In genomic region chr12:56153291-56154065, GRCh38 we compare ENCODE assay signal across 10 cellular contexts. TPM values are rescaled to one million over a fixed set of nuclear protein-coding genes. Genes with fewer than 3 reads are reported as not detected.
DNase-seq lines count a peak whose midpoint lies in the region; ATAC-seq, FAIRE-seq and TF ChIP-seq lines count a peak whose summit lies in the region.
"Had no signal": no experiment of that assay in that cellular context is flagged by ENCODE, and none has a peak within 500 bp of the region (broad histone marks: within the 10 kb centered on the region; RNA-seq: fewer than 3 reads in every experiment).

No MANE protein-coding gene starts in this region.

- no TSS peak for BruUV-seq in endothelial cell of umbilical vein (replicated peaks; lab: Mats Ljungman, UMichigan)

- H2AFZ ChIP-seq in endothelial cell of umbilical vein (ENCODE audit: low read depth, low read length): no peak overlapping the region

- no peak for FAIRE-seq in endothelial cell of umbilical vein (lab: Jason Lieb, UNC)

- 46 to 50% (median 50%) methylated on average over 5 of the region's 5 CpGs for WGBS in psoas muscle, 3 donors

- intact Hi-C loops in endothelial cell of umbilical vein (cut with micrococcal nuclease) (no loop called here), psoas muscle (cut with DNase I) (loop anchor here in 1 of 2 donors (2.0 kb wide), 1 partner anchor 35 kb away; the partner anchor contains the start of gene SMARCC2)

- CTCF ChIA-PET in RWPE1 (lab: Yijun Ruan, JAX): no interaction called here
- CTCF ChIA-PET in endothelial cell of umbilical vein (lab: Charles Lee): no interaction called here

- no peak for TF ChIP-seq POLR2A in endothelial cell of umbilical vein (IDR thresholded peaks at IDR 0.05; ENCODE audit: low read depth, low read length)

- no peak overlapping the region for H3K9ac ChIP-seq in endothelial cell of umbilical vein (replicated peaks; ENCODE audit: extremely low read depth, insufficient read depth, low read length)

- H3K4me3 ChIP-seq in endothelial cell of umbilical vein (replicated peaks in 1 of 3; ENCODE audit: insufficient read depth in 1 of 3, low read depth in 1 of 3, low read length in 3 of 3) (peak overlapping the region in 2 of 3 experiments; percentile 71 to 78), psoas muscle (peak overlapping the region; percentile 75)

- H3K4me2 ChIP-seq in endothelial cell of umbilical vein (ENCODE audit: insufficient read depth, low read length): peak overlapping the region; percentile 71

- H3K36me3 ChIP-seq in endothelial cell of umbilical vein (ENCODE audit: control insufficient read depth in 2 of 2, extremely low read depth in 1 of 2, insufficient read depth in 2 of 2, low read length in 2 of 2) (peaks cover 0 to 7% of the 10 kb centered on the region in 2 experiments), psoas muscle (ENCODE audit: insufficient read depth in 1 of 2, low read depth in 1 of 2) (peaks cover 0 to 12% of the 10 kb centered on the region in 2 donors)

- dilution Hi-C loops in endothelial cell of umbilical vein (cut with MboI; ENCODE audit: extremely low pct_ligation_motif_present, low sequenced_read_pairs): no loop called here

- H3K9me3 ChIP-seq in endothelial cell of umbilical vein (replicated peaks; ENCODE audit: control insufficient read depth, insufficient read depth, low read length) (no peaks in the 10 kb centered on the region), psoas muscle (no peaks in the 10 kb centered on the region)

- peak; percentile 16 for DNase-seq in NCI-H146 (lab: John Stamatoyannopoulos, UW)
- no peak for DNase-seq in NCI-H146 treated with DMSO at 0.1 percent for 48 hours (lab: John Stamatoyannopoulos, UW; ENCODE audit: unreplicated experiment)
- DNase-seq in RWPE1 (ENCODE audit: low spot score): no peak
- DNase-seq in endothelial cell of umbilical vein (ENCODE audit: low read depth, low spot score): no peak
- no peak for DNase-seq in psoas muscle
- DNase-seq in stimulated activated CD4-positive, alpha-beta T cell treated with anti-CD3 and anti-CD28 coated beads, Interleukin-2, amount 100 ng/mL, for 24 hours: no peak
- DNase-seq in superior temporal gyrus (ENCODE audit: extremely low spot score): no peak
- DNase-seq: 8988T, islet precursor cell had no signal

- H3K79me2 ChIP-seq in endothelial cell of umbilical vein (ENCODE audit: control insufficient read depth, insufficient read depth, low read length): peaks cover 8% of the 10 kb centered on the region

- H4K20me1 ChIP-seq in endothelial cell of umbilical vein (replicated peaks; ENCODE audit: control insufficient read depth, extremely low read depth, insufficient read depth, low read length): no peaks in the 10 kb centered on the region

- no peak for TF ChIP-seq CTCF in RWPE1 (conservative IDR thresholded peaks at IDR 0.05; ENCODE audit: low read depth)
- no peak for TF ChIP-seq CTCF in endothelial cell of umbilical vein (IDR thresholded peaks at IDR 0.05; ENCODE audit: extremely low read depth in 1 of 2, insufficient read depth in 1 of 2, low read depth in 1 of 2, low read length in 2 of 2)
- no peak for TF ChIP-seq CTCF in psoas muscle (IDR thresholded peaks at IDR 0.05)

- ATAC-seq in psoas muscle (no peak), GM19328 (IDR thresholded peaks at IDR 0.05; ENCODE audit: unreplicated experiment) (no peak)

- POLR2A ChIA-PET in RWPE1 (lab: Yijun Ruan, JAX; ENCODE audit: low non-redundant PET): no interaction called here
- POLR2A ChIA-PET in endothelial cell of umbilical vein (lab: Charles Lee): no interaction called here

- H3K4me1 ChIP-seq in endothelial cell of umbilical vein (ENCODE audit: control insufficient read depth, extremely low read depth, insufficient read depth, low read length) (peaks cover 20% of the 10 kb centered on the region), psoas muscle (peaks cover 25% of the 10 kb centered on the region)

- H3K9me1 ChIP-seq in endothelial cell of umbilical vein (replicated peaks; ENCODE audit: control insufficient read depth, extremely low read depth, insufficient read depth, low read length): no peaks in the 10 kb centered on the region

- H3K27ac ChIP-seq in RWPE1 (peak overlapping the region; percentile 97), endothelial cell of umbilical vein (ENCODE audit: insufficient read depth, low read depth, low read length) (no peak overlapping the region), psoas muscle (peak overlapping the region; percentile 90)

- H3K27me3 ChIP-seq in endothelial cell of umbilical vein (ENCODE audit: control insufficient read depth in 2 of 2, insufficient read depth in 2 of 2, low read length in 2 of 2) (no peaks in the 10 kb centered on the region), psoas muscle (ENCODE audit: insufficient read depth in 3 of 3, low read length in 2 of 3) (no peaks in the 10 kb centered on the region)

TF ChIP-seq in endothelial cell of umbilical vein, 7 proteins besides CTCF, POLR2A, EP300 and RAD21:
- TF ChIP-seq GATA2 (IDR thresholded peaks at IDR 0.05; ENCODE audit: insufficient read depth, insufficient read length, low read depth, low read length) (no peak), MAX (IDR thresholded peaks at IDR 0.05; ENCODE audit: insufficient read depth, insufficient read length) (no peak), MYC (IDR thresholded peaks at IDR 0.05; ENCODE audit: low read depth, low read length) (no peak), POLR2AphosphoS5 (IDR thresholded peaks at IDR 0.05; ENCODE audit: insufficient read depth, low read depth, low read length) (no peak)

RNA-seq across cellular contexts. Expression of gene MYL6B, which starts 1.1 kb away (rescaled TPM):
- 135 and 137 TPM in 2 replicates for total RNA-seq in endothelial cell of umbilical vein
- polyA plus RNA-seq in endothelial cell of umbilical vein: 130 and 185 TPM in 2 replicates
- polyA plus RNA-seq in endothelial cell of umbilical vein (2011; cell fraction: cytosol; rRNA removed): 126 and 160 TPM in 2 replicates
- polyA plus RNA-seq in endothelial cell of umbilical vein (2011; cell fraction: nucleus; rRNA removed): 61.3 and 80.4 TPM in 2 replicates
- polyA plus RNA-seq in endothelial cell of umbilical vein (2012): 94.9 and 153 TPM in 2 replicates
- 46.8 and 54.7 TPM in 2 replicates for polyA minus RNA-seq in endothelial cell of umbilical vein
- polyA minus RNA-seq in endothelial cell of umbilical vein (2011; cell fraction: cytosol; rRNA and poly(A)+ RNA removed): 28.4 TPM
- polyA minus RNA-seq in endothelial cell of umbilical vein (2011; cell fraction: nucleus; rRNA and poly(A)+ RNA removed): 11.9 and 12.2 TPM in 2 replicates
- total RNA-seq in psoas muscle: 1,000 to 10,000 TPM in 1 of 4 donors, 100 to 1,000 TPM in 3; 113 to 2,222 (median 606) TPM
- 100 to 1,000 TPM; 151 to 786 (median 413) TPM for polyA plus RNA-seq in psoas muscle

RNA-seq across cellular contexts. Expression of gene MYL6, which starts 4.7 kb away (rescaled TPM):
- total RNA-seq in endothelial cell of umbilical vein: 2,364 and 2,543 TPM in 2 replicates
- polyA plus RNA-seq in endothelial cell of umbilical vein: 6,581 and 8,470 TPM in 2 replicates
- polyA plus RNA-seq in endothelial cell of umbilical vein (2011; cell fraction: cytosol; rRNA removed): 8,079 and 10,456 TPM in 2 replicates
- polyA plus RNA-seq in endothelial cell of umbilical vein (2011; cell fraction: nucleus; rRNA removed): 3,910 and 4,229 TPM in 2 replicates
- 3,697 and 4,342 TPM in 2 replicates for polyA plus RNA-seq in endothelial cell of umbilical vein (2012)
- 1,454 and 1,687 TPM in 2 replicates for polyA minus RNA-seq in endothelial cell of umbilical vein
- 254 TPM for polyA minus RNA-seq in endothelial cell of umbilical vein (2011; cell fraction: cytosol; rRNA and poly(A)+ RNA removed)
- polyA minus RNA-seq in endothelial cell of umbilical vein (2011; cell fraction: nucleus; rRNA and poly(A)+ RNA removed): 383 and 457 TPM in 2 replicates
- 100 to 1,000 TPM; 216 to 395 (median 291) TPM for total RNA-seq in psoas muscle
- polyA plus RNA-seq in psoas muscle: 100 to 1,000 TPM; 384 to 711 (median 489) TPM

RNA-seq across cellular contexts. Expression of gene ESYT1, which starts 25.4 kb away (rescaled TPM):
- 133 and 161 TPM in 2 replicates for total RNA-seq in endothelial cell of umbilical vein
- 233 and 234 TPM in 2 replicates for polyA plus RNA-seq in endothelial cell of umbilical vein
- polyA plus RNA-seq in endothelial cell of umbilical vein (2011; cell fraction: cytosol; rRNA removed): 159 and 161 TPM in 2 replicates
- 247 and 260 TPM in 2 replicates for polyA plus RNA-seq in endothelial cell of umbilical vein (2011; cell fraction: nucleus; rRNA removed)
- 106 and 110 TPM in 2 replicates for polyA plus RNA-seq in endothelial cell of umbilical vein (2012)
- polyA minus RNA-seq in endothelial cell of umbilical vein: 309 and 339 TPM in 2 replicates
- 102 TPM for polyA minus RNA-seq in endothelial cell of umbilical vein (2011; cell fraction: cytosol; rRNA and poly(A)+ RNA removed)
- polyA minus RNA-seq in endothelial cell of umbilical vein (2011; cell fraction: nucleus; rRNA and poly(A)+ RNA removed): 90.2 and 91.4 TPM in 2 replicates
- 10 to 100 TPM; 36.7 to 57.4 (median 44.4) TPM for total RNA-seq in psoas muscle
- 10 to 100 TPM; 20.2 to 40.6 (median 21.0) TPM for polyA plus RNA-seq in psoas muscle

RNA-seq across cellular contexts. Expression of gene ZC3H10, which starts 35.4 kb away (rescaled TPM):
- total RNA-seq in endothelial cell of umbilical vein (8.7 and 10.1 TPM in 2 replicates), psoas muscle (10 to 100 TPM in 1 of 4 donors, 1 to 10 TPM in 3; 5.0 to 10.3 (median 6.6) TPM)
- polyA plus RNA-seq in endothelial cell of umbilical vein (2.6 and 3.0 TPM in 2 replicates), psoas muscle (1 to 10 TPM; 3.5 to 7.8 (median 4.5) TPM)
- 1.3 and 1.5 TPM in 2 replicates for polyA plus RNA-seq in endothelial cell of umbilical vein (2011; cell fraction: cytosol; rRNA removed)
- 5.0 and 6.5 TPM in 2 replicates for polyA plus RNA-seq in endothelial cell of umbilical vein (2011; cell fraction: nucleus; rRNA removed)
- polyA plus RNA-seq in endothelial cell of umbilical vein (2012): 3.1 and 3.8 TPM in 2 replicates
- 12.2 and 15.4 TPM in 2 replicates for polyA minus RNA-seq in endothelial cell of umbilical vein
- 3.3 TPM for polyA minus RNA-seq in endothelial cell of umbilical vein (2011; cell fraction: cytosol; rRNA and poly(A)+ RNA removed)
- 13.9 and 21.3 TPM in 2 replicates for polyA minus RNA-seq in endothelial cell of umbilical vein (2011; cell fraction: nucleus; rRNA and poly(A)+ RNA removed)

RNA-seq across cellular contexts. Expression of gene SMARCC2, which starts 35.8 kb away (rescaled TPM):
- total RNA-seq in endothelial cell of umbilical vein (117 and 121 TPM in 2 replicates), psoas muscle (10 to 100 TPM; 49.8 to 78.7 (median 69.7) TPM)
- polyA plus RNA-seq in endothelial cell of umbilical vein (51.1 and 51.9 TPM in 2 replicates), psoas muscle (10 to 100 TPM; 16.5 to 46.1 (median 26.5) TPM)
- polyA plus RNA-seq in endothelial cell of umbilical vein (2011; cell fraction: cytosol; rRNA removed): 40.9 and 43.3 TPM in 2 replicates
- 286 and 302 TPM in 2 replicates for polyA plus RNA-seq in endothelial cell of umbilical vein (2011; cell fraction: nucleus; rRNA removed)
- 86.0 and 86.1 TPM in 2 replicates for polyA plus RNA-seq in endothelial cell of umbilical vein (2012)
- polyA minus RNA-seq in endothelial cell of umbilical vein: 152 and 159 TPM in 2 replicates
- polyA minus RNA-seq in endothelial cell of umbilical vein (2011; cell fraction: cytosol; rRNA and poly(A)+ RNA removed): 42.2 TPM
- 150 and 170 TPM in 2 replicates for polyA minus RNA-seq in endothelial cell of umbilical vein (2011; cell fraction: nucleus; rRNA and poly(A)+ RNA removed)
